Comparison of ENCODE assay signal across 19 cellular contexts in genomic region chr1:235272851-235273250, GRCh38.
"Had no signal": no experiment of that assay in that cellular context is flagged by ENCODE, and none has a peak within 500 bp of the region (broad histone marks: within the 10 kb centered on the region; RNA-seq: fewer than 3 reads in every experiment).

No MANE protein-coding gene starts in this region.

- H3K27ac ChIP-seq: neutrophil, ovary, tibial artery, VCaP had no signal

- H3K4me3 ChIP-seq: ovary, tibial artery had no signal

- H3K9me3 Mint-ChIP-seq: activated T-helper 2 cell treated with anti-CD3 and anti-CD28 coated beads, Interferon-gamma antibody, Interleukin-2, Interleukin-4, amounts not matched to agents 10 μg/mL and 5 μg/mL and 100 μg/mL, durations not matched to agents 14 hours and 24 hours and 36 hours; brain; dendritic cell treated with granulocyte-macrophage colony-stimulating factor and Interleukin-4, amounts not matched to agents 40 ng/mL and 50 ng/mL, for 4 days; natural killer cell; stimulated activated naive CD8-positive, alpha-beta T cell treated with anti-CD3 and anti-CD28 coated beads, Interleukin-15, Interleukin-2, amounts not matched to agents 100 ng/mL and 50 ng/mL, for 24 hours had no signal

- H3K9me3 ChIP-seq: neutrophil, ovary, tibial artery had no signal

- ATAC-seq: natural killer cell, right cardiac atrium had no signal

- H3K27me3 ChIP-seq: neutrophil, ovary, tibial artery had no signal

- H3K27me3 Mint-ChIP-seq: brain; dendritic cell treated with granulocyte-macrophage colony-stimulating factor and Interleukin-4, amounts not matched to agents 40 ng/mL and 50 ng/mL, for 4 days; stimulated activated naive CD8-positive, alpha-beta T cell treated with anti-CD3 and anti-CD28 coated beads, Interleukin-15, Interleukin-2, amounts not matched to agents 100 ng/mL and 50 ng/mL, for 24 hours had no signal

- H3K27ac Mint-ChIP-seq: dendritic cell treated with granulocyte-macrophage colony-stimulating factor and Interleukin-4, amounts not matched to agents 40 ng/mL and 50 ng/mL, for 4 days; natural killer cell had no signal

- H3K36me3 ChIP-seq: neutrophil, ovary, tibial artery had no signal

- H3K4me3 Mint-ChIP-seq: brain; dendritic cell treated with granulocyte-macrophage colony-stimulating factor and Interleukin-4, amounts not matched to agents 40 ng/mL and 50 ng/mL, for 4 days; natural killer cell; stimulated activated naive CD8-positive, alpha-beta T cell treated with anti-CD3 and anti-CD28 coated beads, Interleukin-15, Interleukin-2, amounts not matched to agents 100 ng/mL and 50 ng/mL, for 24 hours had no signal

- H3K36me3 Mint-ChIP-seq: natural killer cell had no signal

- DNase-seq: activated CD4-positive, CD25-positive, alpha-beta regulatory T cell treated with anti-CD3 and anti-CD28 coated beads, Interleukin-2, amount 50 U/mL, for 72 hours; activated naive CD4-positive, alpha-beta T cell; activated T-cell treated with anti-CD3 and anti-CD28 coated beads, Interleukin-2, amount 50 U/mL, for 1 hour; aorta; effector CD4-positive, alpha-beta T cell; foreskin fibroblast; natural killer cell; ovary; right cardiac atrium; stimulated activated CD4-positive, alpha-beta T cell treated with anti-CD3 and anti-CD28 coated beads, Interleukin-12 subunit alpha, Interleukin-12 subunit beta, amount 100 ng/mL, for 4 hours; stimulated activated CD4-positive, alpha-beta T cell treated with anti-CD3 and anti-CD28 coated beads, Interleukin-4, amount 100 ng/mL, for 4 hours; substantia nigra; tibial artery had no signal
